8 cellular contexts compared by ENCODE assay signal in the genomic region with DNA sequence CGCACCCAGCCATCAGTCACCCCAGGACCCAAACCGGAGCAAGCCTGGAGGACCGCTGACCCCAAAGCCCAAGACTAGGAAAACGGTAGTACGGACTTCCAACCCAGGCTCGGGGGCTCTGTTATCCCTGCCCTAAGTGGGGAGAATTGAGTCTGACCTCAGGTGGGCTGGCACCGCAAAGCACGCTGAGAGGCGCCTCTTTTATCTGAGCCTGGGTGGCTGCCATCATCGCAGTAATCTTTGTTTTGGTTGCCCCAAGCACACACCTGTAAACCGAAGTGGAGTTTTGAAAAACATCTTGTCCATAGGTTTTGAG. TPM values are rescaled to one million over a fixed set of nuclear protein-coding genes. Genes with fewer than 3 reads are reported as not detected.
DNase-seq lines count a peak whose midpoint lies in the region; ATAC-seq and TF ChIP-seq lines count a peak whose summit lies in the region.

No MANE protein-coding gene starts in this region.

- H3K9me3 ChIP-seq in DND-41 (ENCODE audit: insufficient read depth, low read length, severe bottlenecking), result no peaks in the 10 kb centered on the region
- H3K9me3 ChIP-seq in Loucy (ENCODE audit: insufficient read depth, low read depth, low read length), result no peaks in the 10 kb centered on the region
- H3K9me3 ChIP-seq in neutrophil, result no peaks in the 10 kb centered on the region

- H2AFZ ChIP-seq in DND-41 (ENCODE audit: low read depth, low read length) (peak overlapping the region; percentile 83), Loucy (ENCODE audit: low read length) (peak overlapping the region; percentile 98)

- H3K4me1 ChIP-seq in DND-41 (ENCODE audit: insufficient read depth, low read length), result peaks cover 27% of the 10 kb centered on the region
- peaks cover 37% of the 10 kb centered on the region for H3K4me1 ChIP-seq in Loucy (ENCODE audit: insufficient read depth, low read length, poor library complexity, severe bottlenecking)
- H3K4me1 ChIP-seq in neutrophil (ENCODE audit: control insufficient read depth in 1 of 2, insufficient read depth in 1 of 2, low read depth in 1 of 2, low read length in 1 of 2), result peaks cover 16 to 25% of the 10 kb centered on the region in 2 experiments

- no peaks in the 10 kb centered on the region for H3K79me2 ChIP-seq in DND-41 (ENCODE audit: insufficient read depth, low read length)
- H3K79me2 ChIP-seq in Loucy (ENCODE audit: insufficient read depth, low read length), result peaks cover 26% of the 10 kb centered on the region

- H4K20me1 ChIP-seq in DND-41 (ENCODE audit: insufficient read depth, low read length), result peaks cover 4% of the 10 kb centered on the region; the same call in 1 of the 2 replicates
- H4K20me1 ChIP-seq in Loucy (ENCODE audit: insufficient read depth, low read length, poor library complexity, severe bottlenecking), result no peaks in the 10 kb centered on the region

- TF ChIP-seq CTCF in DND-41 (IDR thresholded peaks at IDR 0.05; ENCODE audit: borderline replicate concordance, extremely low read depth, low read length, poor library complexity, severe bottlenecking) (no peak), Loucy (conservative IDR thresholded peaks at IDR 0.05; ENCODE audit: low read length) (no peak), endothelial cell (IDR thresholded peaks at IDR 0.05; ENCODE audit: unreplicated experiment) (no peak), neutrophil (IDR thresholded peaks at IDR 0.05) (no peak)

- H3K27me3 ChIP-seq in DND-41 (ENCODE audit: insufficient read depth, low read length, poor library complexity), result peaks cover 36% of the 10 kb centered on the region
- no peaks in the 10 kb centered on the region for H3K27me3 ChIP-seq in Loucy (ENCODE audit: insufficient read depth, low read length, poor library complexity, severe bottlenecking)
- peaks cover 71% of the 10 kb centered on the region for H3K27me3 ChIP-seq in neutrophil

- peak overlapping the region; percentile 79 for H3K27ac Mint-ChIP-seq in endothelial cell (ENCODE audit: unreplicated experiment)

- H3F3A ChIP-seq in Loucy (ENCODE audit: low read depth), result peaks cover 3% of the 10 kb centered on the region; the same call in 1 of the 2 replicates

- no peaks in the 10 kb centered on the region for H3K9me3 Mint-ChIP-seq in endothelial cell (ENCODE audit: unreplicated experiment)

- H3K36me3 Mint-ChIP-seq in endothelial cell (ENCODE audit: low read depth, unreplicated experiment), result no peaks in the 10 kb centered on the region

- DNase-seq in DND-41 (no peak), endothelial cell (ENCODE audit: low spot score) (no peak), EL (no peak), RPMI8226 (no peak), NOMO-1 treated with DMSO at 0.1 percent for 48 hours (lab: John Stamatoyannopoulos, UW; ENCODE audit: unreplicated experiment) (no peak), OCI-M2 (lab: John Stamatoyannopoulos, UW; ENCODE audit: unreplicated experiment) (no peak)

- H3K27ac ChIP-seq in DND-41 (ENCODE audit: low read length) (no peak overlapping the region), neutrophil (no peak overlapping the region)

- peak overlapping the region; percentile 74; the same call in 1 of the 2 replicates for H3K9ac ChIP-seq in DND-41 (ENCODE audit: low read depth, low read length)
- H3K9ac ChIP-seq in Loucy (ENCODE audit: low read depth, low read length, poor library complexity, severe bottlenecking), result peak overlapping the region; percentile 75

- ATAC-seq in DND-41 (ENCODE audit: insufficient read depth, low read depth), result no peak

- H3K4me2 ChIP-seq in DND-41 (ENCODE audit: insufficient read depth, low read length), result peak overlapping the region; percentile 89
- H3K4me2 ChIP-seq in Loucy (ENCODE audit: low read depth, low read length, poor library complexity, severe bottlenecking), result peak overlapping the region; percentile 88

- no peaks in the 10 kb centered on the region for H3K36me3 ChIP-seq in DND-41 (ENCODE audit: insufficient read depth, low read length)
- no peaks in the 10 kb centered on the region for H3K36me3 ChIP-seq in Loucy (ENCODE audit: insufficient read depth, low read length)
- H3K36me3 ChIP-seq in neutrophil, result no peaks in the 10 kb centered on the region

- peak overlapping the region; percentile 89 for H3K4me3 Mint-ChIP-seq in endothelial cell (ENCODE audit: unreplicated experiment)

- peaks cover 5% of the 10 kb centered on the region for H3K27me3 Mint-ChIP-seq in endothelial cell (ENCODE audit: unreplicated experiment)

- no peaks in the 10 kb centered on the region for H3K9me2 ChIP-seq in Loucy (replicated peaks; ENCODE audit: low read depth, low read length)

- peaks cover 20% of the 10 kb centered on the region for H3K4me1 Mint-ChIP-seq in endothelial cell (ENCODE audit: unreplicated experiment)

- H3K4me3 ChIP-seq in DND-41 (ENCODE audit: low read depth in 1 of 2, low read length in 2 of 2) (peak overlapping the region in 1 of 2 experiments; percentile 77; a peak in 2 of 4 replicates), Loucy (ENCODE audit: low read length, poor library complexity, severe bottlenecking) (peak overlapping the region; percentile 78), neutrophil (ENCODE audit: low read depth in 1 of 2, low read length in 1 of 2) (peak overlapping the region; percentile 70 to 78)

RNA-seq across cellular contexts. Expression of a gene that starts 0.9 kb away (rescaled TPM):
- 23.5 TPM for total RNA-seq in endothelial cell (ENCODE audit: unreplicated experiment)
